Comparison of ENCODE assay signal across 13 cellular contexts in the genomic region with DNA sequence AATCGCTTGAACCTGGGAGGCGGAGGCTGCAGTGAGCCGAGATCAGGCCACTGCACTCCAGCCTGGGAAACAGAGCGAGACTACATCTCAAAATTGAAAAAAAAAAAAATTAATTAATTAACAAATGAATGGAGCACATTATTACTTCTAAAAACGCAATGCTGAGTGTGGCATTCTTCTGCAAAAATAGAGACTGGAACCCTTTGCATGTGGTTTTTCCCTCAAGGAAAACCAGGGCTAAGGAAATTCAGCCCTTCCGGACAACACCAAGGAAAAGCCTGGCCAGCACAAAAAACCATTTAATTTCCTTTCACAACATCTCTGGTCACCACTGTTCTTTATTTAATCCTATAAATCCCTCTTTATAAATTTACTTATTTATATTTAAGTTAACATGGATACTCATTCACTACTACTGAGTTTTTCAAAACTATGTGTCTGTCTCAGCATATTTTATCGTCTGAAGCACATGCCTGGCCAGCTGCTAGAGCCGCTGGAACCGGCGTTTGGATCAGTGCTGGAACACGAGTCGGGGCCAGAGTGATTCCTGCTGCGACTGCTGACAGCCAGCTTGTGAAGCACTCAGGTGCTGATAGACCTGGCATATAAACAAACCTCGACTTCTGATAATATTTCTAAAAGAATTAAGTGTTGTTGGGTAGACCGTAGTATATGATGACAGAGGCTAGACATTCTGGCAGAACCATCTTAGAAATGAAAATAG.
A peak's percentile ranks its signal among the peaks of the same experiment; 100 is the strongest.
DNase-seq lines count a peak whose midpoint lies in the region; ATAC-seq and TF ChIP-seq lines count a peak whose summit lies in the region.
"Had no signal": no experiment of that assay in that cellular context is flagged by ENCODE, and none has a peak within 500 bp of the region (broad histone marks: within the 10 kb centered on the region; RNA-seq: fewer than 3 reads in every experiment).

No MANE protein-coding gene starts in this region.

- H3K4me3 ChIP-seq in right atrium auricular region (no peak overlapping the region), cardiac fibroblast (replicated peaks in 1 of 2; ENCODE audit: low read depth in 2 of 2, low read length in 2 of 2) (no peak overlapping the region)
- H3K4me3 ChIP-seq: BLaER1 treated with 17β-estradiol and CSF1 and Interleukin-3, amounts not matched to agents 10 nM and 100 nM; HAP-1 had no signal

- no peaks in the 10 kb centered on the region for H3K36me3 ChIP-seq in right atrium auricular region
- H3K36me3 ChIP-seq: BLaER1 treated with 17β-estradiol and CSF1 and Interleukin-3, amounts not matched to agents 10 nM and 100 nM; HAP-1 had no signal

- intact Hi-C loops in Right ventricle myocardium inferior (cut with DNase I) = no loop called here
- intact Hi-C loops in left cardiac atrium (cut with DNase I) = no loop called here

- DNase-seq in Right ventricle myocardium inferior (ENCODE audit: missing footprints) (peak; percentile 75), right atrium auricular region (ENCODE audit: low spot score) (no peak), cardiac fibroblast (ENCODE audit: low read depth in 2 of 2) (peak; percentile 1 to 19), left cardiac atrium (peak; percentile 24), KG1 (lab: John Stamatoyannopoulos, UW) (no peak), SIG-M5 (lab: John Stamatoyannopoulos, UW) (no peak), GM10266 (ENCODE audit: extremely low spot score) (no peak)
- DNase-seq: ACHN; CD4-positive, CD25-positive, alpha-beta regulatory T cell; DMS79; EL had no signal

- no peaks in the 10 kb centered on the region for H3K9me3 ChIP-seq in right atrium auricular region
- H3K9me3 ChIP-seq: HAP-1 had no signal

- H3K27me3 ChIP-seq in right atrium auricular region = no peaks in the 10 kb centered on the region
- H3K27me3 ChIP-seq: BLaER1 treated with 17β-estradiol and CSF1 and Interleukin-3, amounts not matched to agents 10 nM and 100 nM had no signal

- H3K27ac ChIP-seq in right atrium auricular region = no peak overlapping the region
- H3K27ac ChIP-seq: BLaER1 treated with 17β-estradiol and CSF1 and Interleukin-3, amounts not matched to agents 10 nM and 100 nM had no signal

- no peaks in the 10 kb centered on the region for H3K4me1 ChIP-seq in right atrium auricular region
- H3K4me1 ChIP-seq: HAP-1 had no signal

- TF ChIP-seq CTCF in right atrium auricular region (IDR thresholded peaks at IDR 0.05) (no peak), cardiac fibroblast (IDR thresholded peaks at IDR 0.05; ENCODE audit: low read depth, low read length) (no peak), GM10266 (IDR thresholded peaks at IDR 0.05; ENCODE audit: control insufficient read depth, insufficient read depth, low read depth, missing control alignments) (no peak)

- ATAC-seq in Right ventricle myocardium inferior (peak; percentile 77), left cardiac atrium (peak; percentile 55)

Comparison
In these comparisons a context has a peak if more than half of its experiments do, and no peak if none do; other contexts are left out.
1. DNase-seq: peak in Right ventricle myocardium inferior (single experiment), cardiac fibroblast (2 of 2) and left cardiac atrium (single experiment); none in right atrium auricular region (single experiment), KG1 (single experiment), SIG-M5 (single experiment) and GM10266 (single experiment).